ENCODE assay signal across 1 cellular context in genomic region chr6:73200247-73200646, GRCh38.
TF ChIP-seq lines count a peak whose summit lies in the region.

No MANE protein-coding gene starts in this region.

TF ChIP-seq in GM23338, 12 proteins besides CTCF, POLR2A, EP300 and RAD21 (continued from another document):
- TF ChIP-seq, protein P1, sequence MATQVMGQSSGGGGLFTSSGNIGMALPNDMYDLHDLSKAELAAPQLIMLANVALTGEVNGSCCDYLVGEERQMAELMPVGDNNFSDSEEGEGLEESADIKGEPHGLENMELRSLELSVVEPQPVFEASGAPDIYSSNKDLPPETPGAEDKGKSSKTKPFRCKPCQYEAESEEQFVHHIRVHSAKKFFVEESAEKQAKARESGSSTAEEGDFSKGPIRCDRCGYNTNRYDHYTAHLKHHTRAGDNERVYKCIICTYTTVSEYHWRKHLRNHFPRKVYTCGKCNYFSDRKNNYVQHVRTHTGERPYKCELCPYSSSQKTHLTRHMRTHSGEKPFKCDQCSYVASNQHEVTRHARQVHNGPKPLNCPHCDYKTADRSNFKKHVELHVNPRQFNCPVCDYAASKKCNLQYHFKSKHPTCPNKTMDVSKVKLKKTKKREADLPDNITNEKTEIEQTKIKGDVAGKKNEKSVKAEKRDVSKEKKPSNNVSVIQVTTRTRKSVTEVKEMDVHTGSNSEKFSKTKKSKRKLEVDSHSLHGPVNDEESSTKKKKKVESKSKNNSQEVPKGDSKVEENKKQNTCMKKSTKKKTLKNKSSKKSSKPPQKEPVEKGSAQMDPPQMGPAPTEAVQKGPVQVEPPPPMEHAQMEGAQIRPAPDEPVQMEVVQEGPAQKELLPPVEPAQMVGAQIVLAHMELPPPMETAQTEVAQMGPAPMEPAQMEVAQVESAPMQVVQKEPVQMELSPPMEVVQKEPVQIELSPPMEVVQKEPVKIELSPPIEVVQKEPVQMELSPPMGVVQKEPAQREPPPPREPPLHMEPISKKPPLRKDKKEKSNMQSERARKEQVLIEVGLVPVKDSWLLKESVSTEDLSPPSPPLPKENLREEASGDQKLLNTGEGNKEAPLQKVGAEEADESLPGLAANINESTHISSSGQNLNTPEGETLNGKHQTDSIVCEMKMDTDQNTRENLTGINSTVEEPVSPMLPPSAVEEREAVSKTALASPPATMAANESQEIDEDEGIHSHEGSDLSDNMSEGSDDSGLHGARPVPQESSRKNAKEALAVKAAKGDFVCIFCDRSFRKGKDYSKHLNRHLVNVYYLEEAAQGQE (IDR thresholded peaks at IDR 0.05; ENCODE audit: unreplicated experiment): no peak
- TF ChIP-seq ZNF114 (CRISPR knock-in tag; IDR thresholded peaks at IDR 0.05) (no peak), JUNB (IDR thresholded peaks at IDR 0.05; ENCODE audit: unreplicated experiment) (no peak), CREB1 (CRISPR knock-in tag; IDR thresholded peaks at IDR 0.05; ENCODE audit: low read depth) (no peak), EZH2phosphoT487 (IDR thresholded peaks at IDR 0.05; ENCODE audit: unreplicated experiment) (no peak), POLR2AphosphoS5 (IDR thresholded peaks at IDR 0.05; ENCODE audit: low read depth) (no peak), ZNF331 (CRISPR knock-in tag; IDR thresholded peaks at IDR 0.05; ENCODE audit: low read depth) (no peak)
- TF ChIP-seq, protein P2, sequence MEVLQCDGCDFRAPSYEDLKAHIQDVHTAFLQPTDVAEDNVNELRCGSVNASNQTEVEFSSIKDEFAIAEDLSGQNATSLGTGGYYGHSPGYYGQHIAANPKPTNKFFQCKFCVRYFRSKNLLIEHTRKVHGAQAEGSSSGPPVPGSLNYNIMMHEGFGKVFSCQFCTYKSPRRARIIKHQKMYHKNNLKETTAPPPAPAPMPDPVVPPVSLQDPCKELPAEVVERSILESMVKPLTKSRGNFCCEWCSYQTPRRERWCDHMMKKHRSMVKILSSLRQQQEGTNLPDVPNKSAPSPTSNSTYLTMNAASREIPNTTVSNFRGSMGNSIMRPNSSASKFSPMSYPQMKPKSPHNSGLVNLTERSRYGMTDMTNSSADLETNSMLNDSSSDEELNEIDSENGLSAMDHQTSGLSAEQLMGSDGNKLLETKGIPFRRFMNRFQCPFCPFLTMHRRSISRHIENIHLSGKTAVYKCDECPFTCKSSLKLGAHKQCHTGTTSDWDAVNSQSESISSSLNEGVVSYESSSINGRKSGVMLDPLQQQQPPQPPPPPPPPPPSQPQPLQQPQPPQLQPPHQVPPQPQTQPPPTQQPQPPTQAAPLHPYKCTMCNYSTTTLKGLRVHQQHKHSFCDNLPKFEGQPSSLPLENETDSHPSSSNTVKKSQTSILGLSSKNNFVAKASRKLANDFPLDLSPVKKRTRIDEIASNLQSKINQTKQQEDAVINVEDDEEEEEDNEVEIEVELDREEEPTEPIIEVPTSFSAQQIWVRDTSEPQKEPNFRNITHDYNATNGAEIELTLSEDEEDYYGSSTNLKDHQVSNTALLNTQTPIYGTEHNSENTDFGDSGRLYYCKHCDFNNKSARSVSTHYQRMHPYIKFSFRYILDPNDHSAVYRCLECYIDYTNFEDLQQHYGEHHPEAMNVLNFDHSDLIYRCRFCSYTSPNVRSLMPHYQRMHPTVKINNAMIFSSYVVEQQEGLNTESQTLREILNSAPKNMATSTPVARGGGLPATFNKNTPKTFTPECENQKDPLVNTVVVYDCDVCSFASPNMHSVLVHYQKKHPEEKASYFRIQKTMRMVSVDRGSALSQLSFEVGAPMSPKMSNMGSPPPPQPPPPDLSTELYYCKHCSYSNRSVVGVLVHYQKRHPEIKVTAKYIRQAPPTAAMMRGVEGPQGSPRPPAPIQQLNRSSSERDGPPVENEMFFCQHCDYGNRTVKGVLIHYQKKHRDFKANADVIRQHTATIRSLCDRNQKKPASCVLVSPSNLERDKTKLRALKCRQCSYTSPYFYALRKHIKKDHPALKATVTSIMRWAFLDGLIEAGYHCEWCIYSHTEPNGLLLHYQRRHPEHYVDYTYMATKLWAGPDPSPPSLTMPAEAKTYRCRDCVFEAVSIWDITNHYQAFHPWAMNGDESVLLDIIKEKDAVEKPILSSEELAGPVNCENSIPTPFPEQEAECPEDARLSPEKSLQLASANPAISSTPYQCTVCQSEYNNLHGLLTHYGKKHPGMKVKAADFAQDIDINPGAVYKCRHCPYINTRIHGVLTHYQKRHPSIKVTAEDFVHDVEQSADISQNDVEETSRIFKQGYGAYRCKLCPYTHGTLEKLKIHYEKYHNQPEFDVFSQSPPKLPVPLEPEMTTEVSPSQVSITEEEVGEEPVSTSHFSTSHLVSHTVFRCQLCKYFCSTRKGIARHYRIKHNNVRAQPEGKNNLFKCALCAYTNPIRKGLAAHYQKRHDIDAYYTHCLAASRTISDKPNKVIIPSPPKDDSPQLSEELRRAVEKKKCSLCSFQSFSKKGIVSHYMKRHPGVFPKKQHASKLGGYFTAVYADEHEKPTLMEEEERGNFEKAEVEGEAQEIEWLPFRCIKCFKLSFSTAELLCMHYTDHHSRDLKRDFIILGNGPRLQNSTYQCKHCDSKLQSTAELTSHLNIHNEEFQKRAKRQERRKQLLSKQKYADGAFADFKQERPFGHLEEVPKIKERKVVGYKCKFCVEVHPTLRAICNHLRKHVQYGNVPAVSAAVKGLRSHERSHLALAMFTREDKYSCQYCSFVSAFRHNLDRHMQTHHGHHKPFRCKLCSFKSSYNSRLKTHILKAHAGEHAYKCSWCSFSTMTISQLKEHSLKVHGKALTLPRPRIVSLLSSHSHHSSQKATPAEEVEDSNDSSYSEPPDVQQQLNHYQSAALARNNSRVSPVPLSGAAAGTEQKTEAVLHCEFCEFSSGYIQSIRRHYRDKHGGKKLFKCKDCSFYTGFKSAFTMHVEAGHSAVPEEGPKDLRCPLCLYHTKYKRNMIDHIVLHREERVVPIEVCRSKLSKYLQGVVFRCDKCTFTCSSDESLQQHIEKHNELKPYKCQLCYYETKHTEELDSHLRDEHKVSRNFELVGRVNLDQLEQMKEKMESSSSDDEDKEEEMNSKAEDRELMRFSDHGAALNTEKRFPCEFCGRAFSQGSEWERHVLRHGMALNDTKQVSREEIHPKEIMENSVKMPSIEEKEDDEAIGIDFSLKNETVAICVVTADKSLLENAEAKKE (CRISPR knock-in tag; IDR thresholded peaks at IDR 0.05): no peak
- TF ChIP-seq, protein P3, sequence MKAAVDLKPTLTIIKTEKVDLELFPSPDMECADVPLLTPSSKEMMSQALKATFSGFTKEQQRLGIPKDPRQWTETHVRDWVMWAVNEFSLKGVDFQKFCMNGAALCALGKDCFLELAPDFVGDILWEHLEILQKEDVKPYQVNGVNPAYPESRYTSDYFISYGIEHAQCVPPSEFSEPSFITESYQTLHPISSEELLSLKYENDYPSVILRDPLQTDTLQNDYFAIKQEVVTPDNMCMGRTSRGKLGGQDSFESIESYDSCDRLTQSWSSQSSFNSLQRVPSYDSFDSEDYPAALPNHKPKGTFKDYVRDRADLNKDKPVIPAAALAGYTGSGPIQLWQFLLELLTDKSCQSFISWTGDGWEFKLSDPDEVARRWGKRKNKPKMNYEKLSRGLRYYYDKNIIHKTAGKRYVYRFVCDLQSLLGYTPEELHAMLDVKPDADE (IDR thresholded peaks at IDR 0.05): no peak
